Comparison of ENCODE assay signal across 21 cellular contexts in genomic region chr9:117088786-117089185, GRCh38.
"Had no signal": no experiment of that assay in that cellular context is flagged by ENCODE, and none has a peak within 500 bp of the region (broad histone marks: within the 10 kb centered on the region; RNA-seq: fewer than 3 reads in every experiment).

No MANE protein-coding gene starts in this region.

- H3K4me3 ChIP-seq: coronary artery, dorsolateral prefrontal cortex, esophagus squamous epithelium, gastrocnemius medialis, heart right ventricle, left lung, lower lobe of right lung, mucosa of descending colon had no signal

- DNase-seq: dermis blood vessel endothelial cell; effector CD4-positive, alpha-beta T cell; effector memory CD4-positive, alpha-beta T cell; esophagus squamous epithelium; foreskin fibroblast; foreskin melanocyte; gastrocnemius medialis; glutamatergic neuron; heart right ventricle; hippocampal formation; left cardiac atrium; left lung; left ventricle myocardium superior; lower lobe of right lung; mesenchymal stem cell; mucosa of descending colon; naive B cell; naive thymus-derived CD8-positive, alpha-beta T cell had no signal

- H3K27me3 ChIP-seq: dorsolateral prefrontal cortex, esophagus squamous epithelium, gastrocnemius medialis, left lung had no signal

- H3K4me3 Mint-ChIP-seq: mesothelial cell of epicardium; naive B cell; naive thymus-derived CD8-positive, alpha-beta T cell had no signal

- H3K27ac Mint-ChIP-seq: mesothelial cell of epicardium; naive thymus-derived CD8-positive, alpha-beta T cell had no signal

- H3K4me1 ChIP-seq: esophagus squamous epithelium, gastrocnemius medialis, heart right ventricle, left lung, lower lobe of right lung had no signal

- ATAC-seq: gastrocnemius medialis; heart right ventricle; left cardiac atrium; left lung; left ventricle myocardium superior; lower lobe of right lung; mucosa of descending colon; naive thymus-derived CD8-positive, alpha-beta T cell had no signal

- H3K36me3 ChIP-seq: esophagus squamous epithelium, gastrocnemius medialis, heart right ventricle, left lung, lower lobe of right lung had no signal

- H3K27ac ChIP-seq: coronary artery, dorsolateral prefrontal cortex, esophagus squamous epithelium, gastrocnemius medialis, heart right ventricle, left lung, lower lobe of right lung had no signal

- H3K9me3 ChIP-seq: esophagus squamous epithelium, gastrocnemius medialis, heart right ventricle, left lung, lower lobe of right lung, mucosa of descending colon had no signal

- H3K4me1 Mint-ChIP-seq: naive B cell; naive thymus-derived CD8-positive, alpha-beta T cell had no signal

- H3K36me3 Mint-ChIP-seq: mesothelial cell of epicardium; naive B cell; naive thymus-derived CD8-positive, alpha-beta T cell had no signal

- H3K9me3 Mint-ChIP-seq: mesothelial cell of epicardium had no signal
